In the genomic region with DNA sequence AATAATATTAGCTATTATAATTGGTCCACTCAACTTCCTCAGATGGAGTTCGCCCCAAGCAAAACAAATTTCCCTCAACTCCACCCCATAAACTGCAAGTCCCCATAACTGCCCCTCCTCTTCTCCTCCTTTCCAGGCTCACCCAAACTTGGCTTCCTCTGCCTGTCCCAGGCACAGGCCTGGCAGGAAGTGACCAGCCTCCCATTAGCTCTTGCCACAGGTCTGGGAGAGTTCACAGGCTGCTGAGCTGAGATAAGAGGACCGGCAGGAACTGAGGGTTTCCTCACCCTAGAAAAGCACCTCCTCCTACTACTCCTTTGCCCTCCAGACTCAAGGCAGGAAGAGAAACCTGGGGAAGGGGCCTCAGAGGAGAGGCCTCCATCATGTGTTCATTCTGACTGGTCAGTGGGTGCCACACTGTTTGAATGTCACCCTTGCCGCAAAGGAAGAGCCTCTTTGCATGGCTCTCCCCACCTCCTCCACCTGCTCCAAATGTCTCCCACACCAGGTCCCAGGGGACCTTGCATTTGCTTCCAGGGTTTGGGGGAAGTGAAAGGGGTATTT, we compare ENCODE assay signal across 1 cellular context.
TF ChIP-seq lines count a peak whose summit lies in the region.

No MANE protein-coding gene starts in this region.

TF ChIP-seq in K562, 482 proteins besides CTCF, POLR2A, EP300 and RAD21 (continued from another document and continues in another):
- TF ChIP-seq, protein P1, sequence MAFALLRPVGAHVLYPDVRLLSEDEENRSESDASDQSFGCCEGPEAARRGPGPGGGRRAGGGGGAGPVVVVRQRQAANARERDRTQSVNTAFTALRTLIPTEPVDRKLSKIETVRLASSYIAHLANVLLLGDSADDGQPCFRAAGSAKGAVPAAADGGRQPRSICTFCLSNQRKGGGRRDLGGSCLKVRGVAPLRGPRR (CRISPR knock-in tag; IDR thresholded peaks at IDR 0.05), result 0 out of 2 replicates have a peak, but pooled peaks have one; percentile 20
- TF ChIP-seq CREM (IDR thresholded peaks at IDR 0.05; ENCODE audit: low read depth) (peak; percentile 83), ZNF347 (CRISPR knock-in tag; IDR thresholded peaks at IDR 0.05; ENCODE audit: low read depth) (no peak), RBM39 (optimal IDR thresholded peaks at IDR 0.05; ENCODE audit: low read depth, low read length) (peak; percentile 87), HNRNPUL1 (IDR thresholded peaks at IDR 0.05; ENCODE audit: low read length) (no peak), FOXK2 (conservative IDR thresholded peaks at IDR 0.05 in 1 of 2, IDR thresholded peaks at IDR 0.05 in 1 of 2; ENCODE audit: low read depth in 2 of 2) (0 out of 4 replicates have a peak, but pooled peaks have one; percentile 10 to 25), POLR2AphosphoS5 (IDR thresholded peaks at IDR 0.05; ENCODE audit: control insufficient read depth, insufficient read depth, low read depth, low read length) (peak; percentile 94), HDAC6 (IDR thresholded peaks at IDR 0.05; ENCODE audit: low read depth, low read length) (no peak), ERF (CRISPR knock-in tag; IDR thresholded peaks at IDR 0.05) (0 out of 2 replicates have a peak, but pooled peaks have one; percentile 8), MCM5 (IDR thresholded peaks at IDR 0.05; ENCODE audit: low read depth) (no peak), ASH1L (IDR thresholded peaks at IDR 0.05; ENCODE audit: borderline replicate concordance, low read depth, partially characterized antibody) (no peak), NFRKB (IDR thresholded peaks at IDR 0.05; ENCODE audit: low read depth) (peak; percentile 92), SRSF3 (IDR thresholded peaks at IDR 0.05; ENCODE audit: insufficient read depth, low read length) (no peak), RBM17 (IDR thresholded peaks at IDR 0.05; ENCODE audit: borderline replicate concordance, low read depth, low read length) (no peak), ZNF134 (CRISPR knock-in tag; conservative IDR thresholded peaks at IDR 0.05) (peak; percentile 70), ZC3H4 (CRISPR knock-in tag; IDR thresholded peaks at IDR 0.05; ENCODE audit: borderline replicate concordance) (no peak), HOXB6 (CRISPR knock-in tag; IDR thresholded peaks at IDR 0.05; ENCODE audit: borderline replicate concordance) (no peak; the same call in 1 of the 2 replicates), BRD4 (IDR thresholded peaks at IDR 0.05) (no peak; the same call in 1 of the 2 replicates), MYC (IDR thresholded peaks at IDR 0.05; ENCODE audit: low read depth, low read length) (peak; percentile 76; the same call in 1 of the 2 replicates), MYC (CRISPR knock-in tag; IDR thresholded peaks at IDR 0.05; ENCODE audit: borderline replicate concordance, low read depth) (no peak), XRCC4 (IDR thresholded peaks at IDR 0.05; ENCODE audit: extremely low read depth, insufficient read depth, insufficient read length) (no peak), CSDE1 (IDR thresholded peaks at IDR 0.05) (no peak), EHMT2 (IDR thresholded peaks at IDR 0.05) (peak; percentile 58), SNRNP70 (optimal IDR thresholded peaks at IDR 0.05; ENCODE audit: low read depth, low read length) (no peak), NRF1 (conservative IDR thresholded peaks at IDR 0.05 in 1 of 2, IDR thresholded peaks at IDR 0.05 in 1 of 2) (0 out of 4 replicates have a peak, but pooled peaks have one; percentile 10 to 33), ZNF311 (CRISPR knock-in tag; IDR thresholded peaks at IDR 0.05) (peak; percentile 11; the same call in 1 of the 2 replicates), ZNF133 (CRISPR knock-in tag; IDR thresholded peaks at IDR 0.05) (no peak)
- TF ChIP-seq, protein P2, sequence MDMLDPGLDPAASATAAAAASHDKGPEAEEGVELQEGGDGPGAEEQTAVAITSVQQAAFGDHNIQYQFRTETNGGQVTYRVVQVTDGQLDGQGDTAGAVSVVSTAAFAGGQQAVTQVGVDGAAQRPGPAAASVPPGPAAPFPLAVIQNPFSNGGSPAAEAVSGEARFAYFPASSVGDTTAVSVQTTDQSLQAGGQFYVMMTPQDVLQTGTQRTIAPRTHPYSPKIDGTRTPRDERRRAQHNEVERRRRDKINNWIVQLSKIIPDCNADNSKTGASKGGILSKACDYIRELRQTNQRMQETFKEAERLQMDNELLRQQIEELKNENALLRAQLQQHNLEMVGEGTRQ (CRISPR knock-in tag; IDR thresholded peaks at IDR 0.05), result no peak
- TF ChIP-seq, protein P3, sequence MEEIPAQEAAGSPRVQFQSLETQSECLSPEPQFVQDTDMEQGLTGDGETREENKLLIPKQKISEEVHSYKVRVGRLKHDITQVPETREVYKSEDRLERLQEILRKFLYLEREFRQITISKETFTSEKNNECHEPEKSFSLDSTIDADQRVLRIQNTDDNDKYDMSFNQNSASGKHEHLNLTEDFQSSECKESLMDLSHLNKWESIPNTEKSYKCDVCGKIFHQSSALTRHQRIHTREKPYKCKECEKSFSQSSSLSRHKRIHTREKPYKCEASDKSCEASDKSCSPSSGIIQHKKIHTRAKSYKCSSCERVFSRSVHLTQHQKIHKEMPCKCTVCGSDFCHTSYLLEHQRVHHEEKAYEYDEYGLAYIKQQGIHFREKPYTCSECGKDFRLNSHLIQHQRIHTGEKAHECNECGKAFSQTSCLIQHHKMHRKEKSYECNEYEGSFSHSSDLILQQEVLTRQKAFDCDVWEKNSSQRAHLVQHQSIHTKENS (CRISPR knock-in tag; IDR thresholded peaks at IDR 0.05), result no peak
- TF ChIP-seq, protein P4, sequence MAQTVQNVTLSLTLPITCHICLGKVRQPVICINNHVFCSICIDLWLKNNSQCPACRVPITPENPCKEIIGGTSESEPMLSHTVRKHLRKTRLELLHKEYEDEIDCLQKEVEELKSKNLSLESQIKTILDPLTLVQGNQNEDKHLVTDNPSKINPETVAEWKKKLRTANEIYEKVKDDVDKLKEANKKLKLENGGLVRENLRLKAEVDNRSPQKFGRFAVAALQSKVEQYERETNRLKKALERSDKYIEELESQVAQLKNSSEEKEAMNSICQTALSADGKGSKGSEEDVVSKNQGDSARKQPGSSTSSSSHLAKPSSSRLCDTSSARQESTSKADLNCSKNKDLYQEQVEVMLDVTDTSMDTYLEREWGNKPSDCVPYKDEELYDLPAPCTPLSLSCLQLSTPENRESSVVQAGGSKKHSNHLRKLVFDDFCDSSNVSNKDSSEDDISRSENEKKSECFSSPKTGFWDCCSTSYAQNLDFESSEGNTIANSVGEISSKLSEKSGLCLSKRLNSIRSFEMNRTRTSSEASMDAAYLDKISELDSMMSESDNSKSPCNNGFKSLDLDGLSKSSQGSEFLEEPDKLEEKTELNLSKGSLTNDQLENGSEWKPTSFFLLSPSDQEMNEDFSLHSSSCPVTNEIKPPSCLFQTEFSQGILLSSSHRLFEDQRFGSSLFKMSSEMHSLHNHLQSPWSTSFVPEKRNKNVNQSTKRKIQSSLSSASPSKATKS (CRISPR knock-in tag; IDR thresholded peaks at IDR 0.05), result no peak
- TF ChIP-seq, protein P5, sequence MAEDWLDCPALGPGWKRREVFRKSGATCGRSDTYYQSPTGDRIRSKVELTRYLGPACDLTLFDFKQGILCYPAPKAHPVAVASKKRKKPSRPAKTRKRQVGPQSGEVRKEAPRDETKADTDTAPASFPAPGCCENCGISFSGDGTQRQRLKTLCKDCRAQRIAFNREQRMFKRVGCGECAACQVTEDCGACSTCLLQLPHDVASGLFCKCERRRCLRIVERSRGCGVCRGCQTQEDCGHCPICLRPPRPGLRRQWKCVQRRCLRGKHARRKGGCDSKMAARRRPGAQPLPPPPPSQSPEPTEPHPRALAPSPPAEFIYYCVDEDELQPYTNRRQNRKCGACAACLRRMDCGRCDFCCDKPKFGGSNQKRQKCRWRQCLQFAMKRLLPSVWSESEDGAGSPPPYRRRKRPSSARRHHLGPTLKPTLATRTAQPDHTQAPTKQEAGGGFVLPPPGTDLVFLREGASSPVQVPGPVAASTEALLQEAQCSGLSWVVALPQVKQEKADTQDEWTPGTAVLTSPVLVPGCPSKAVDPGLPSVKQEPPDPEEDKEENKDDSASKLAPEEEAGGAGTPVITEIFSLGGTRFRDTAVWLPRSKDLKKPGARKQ (CRISPR knock-in tag; IDR thresholded peaks at IDR 0.05), result no peak
- TF ChIP-seq, protein P6, sequence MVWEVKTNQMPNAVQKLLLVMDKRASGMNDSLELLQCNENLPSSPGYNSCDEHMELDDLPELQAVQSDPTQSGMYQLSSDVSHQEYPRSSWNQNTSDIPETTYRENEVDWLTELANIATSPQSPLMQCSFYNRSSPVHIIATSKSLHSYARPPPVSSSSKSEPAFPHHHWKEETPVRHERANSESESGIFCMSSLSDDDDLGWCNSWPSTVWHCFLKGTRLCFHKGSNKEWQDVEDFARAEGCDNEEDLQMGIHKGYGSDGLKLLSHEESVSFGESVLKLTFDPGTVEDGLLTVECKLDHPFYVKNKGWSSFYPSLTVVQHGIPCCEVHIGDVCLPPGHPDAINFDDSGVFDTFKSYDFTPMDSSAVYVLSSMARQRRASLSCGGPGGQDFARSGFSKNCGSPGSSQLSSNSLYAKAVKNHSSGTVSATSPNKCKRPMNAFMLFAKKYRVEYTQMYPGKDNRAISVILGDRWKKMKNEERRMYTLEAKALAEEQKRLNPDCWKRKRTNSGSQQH (CRISPR knock-in tag; IDR thresholded peaks at IDR 0.05), result no peak
- TF ChIP-seq, protein P7, sequence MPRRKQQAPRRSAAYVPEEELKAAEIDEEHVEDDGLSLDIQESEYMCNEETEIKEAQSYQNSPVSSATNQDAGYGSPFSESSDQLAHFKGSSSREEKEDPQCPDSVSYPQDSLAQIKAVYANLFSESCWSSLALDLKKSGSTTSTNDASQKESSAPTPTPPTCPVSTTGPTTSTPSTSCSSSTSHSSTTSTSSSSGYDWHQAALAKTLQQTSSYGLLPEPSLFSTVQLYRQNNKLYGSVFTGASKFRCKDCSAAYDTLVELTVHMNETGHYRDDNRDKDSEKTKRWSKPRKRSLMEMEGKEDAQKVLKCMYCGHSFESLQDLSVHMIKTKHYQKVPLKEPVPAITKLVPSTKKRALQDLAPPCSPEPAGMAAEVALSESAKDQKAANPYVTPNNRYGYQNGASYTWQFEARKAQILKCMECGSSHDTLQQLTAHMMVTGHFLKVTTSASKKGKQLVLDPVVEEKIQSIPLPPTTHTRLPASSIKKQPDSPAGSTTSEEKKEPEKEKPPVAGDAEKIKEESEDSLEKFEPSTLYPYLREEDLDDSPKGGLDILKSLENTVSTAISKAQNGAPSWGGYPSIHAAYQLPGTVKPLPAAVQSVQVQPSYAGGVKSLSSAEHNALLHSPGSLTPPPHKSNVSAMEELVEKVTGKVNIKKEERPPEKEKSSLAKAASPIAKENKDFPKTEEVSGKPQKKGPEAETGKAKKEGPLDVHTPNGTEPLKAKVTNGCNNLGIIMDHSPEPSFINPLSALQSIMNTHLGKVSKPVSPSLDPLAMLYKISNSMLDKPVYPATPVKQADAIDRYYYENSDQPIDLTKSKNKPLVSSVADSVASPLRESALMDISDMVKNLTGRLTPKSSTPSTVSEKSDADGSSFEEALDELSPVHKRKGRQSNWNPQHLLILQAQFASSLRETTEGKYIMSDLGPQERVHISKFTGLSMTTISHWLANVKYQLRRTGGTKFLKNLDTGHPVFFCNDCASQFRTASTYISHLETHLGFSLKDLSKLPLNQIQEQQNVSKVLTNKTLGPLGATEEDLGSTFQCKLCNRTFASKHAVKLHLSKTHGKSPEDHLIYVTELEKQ (CRISPR knock-in tag; IDR thresholded peaks at IDR 0.05), result no peak
- TF ChIP-seq, protein P8, sequence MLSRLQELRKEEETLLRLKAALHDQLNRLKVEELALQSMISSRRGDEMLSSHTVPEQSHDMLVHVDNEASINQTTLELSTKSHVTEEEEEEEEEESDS (CRISPR knock-in tag; IDR thresholded peaks at IDR 0.05), result no peak
- TF ChIP-seq, protein P9, sequence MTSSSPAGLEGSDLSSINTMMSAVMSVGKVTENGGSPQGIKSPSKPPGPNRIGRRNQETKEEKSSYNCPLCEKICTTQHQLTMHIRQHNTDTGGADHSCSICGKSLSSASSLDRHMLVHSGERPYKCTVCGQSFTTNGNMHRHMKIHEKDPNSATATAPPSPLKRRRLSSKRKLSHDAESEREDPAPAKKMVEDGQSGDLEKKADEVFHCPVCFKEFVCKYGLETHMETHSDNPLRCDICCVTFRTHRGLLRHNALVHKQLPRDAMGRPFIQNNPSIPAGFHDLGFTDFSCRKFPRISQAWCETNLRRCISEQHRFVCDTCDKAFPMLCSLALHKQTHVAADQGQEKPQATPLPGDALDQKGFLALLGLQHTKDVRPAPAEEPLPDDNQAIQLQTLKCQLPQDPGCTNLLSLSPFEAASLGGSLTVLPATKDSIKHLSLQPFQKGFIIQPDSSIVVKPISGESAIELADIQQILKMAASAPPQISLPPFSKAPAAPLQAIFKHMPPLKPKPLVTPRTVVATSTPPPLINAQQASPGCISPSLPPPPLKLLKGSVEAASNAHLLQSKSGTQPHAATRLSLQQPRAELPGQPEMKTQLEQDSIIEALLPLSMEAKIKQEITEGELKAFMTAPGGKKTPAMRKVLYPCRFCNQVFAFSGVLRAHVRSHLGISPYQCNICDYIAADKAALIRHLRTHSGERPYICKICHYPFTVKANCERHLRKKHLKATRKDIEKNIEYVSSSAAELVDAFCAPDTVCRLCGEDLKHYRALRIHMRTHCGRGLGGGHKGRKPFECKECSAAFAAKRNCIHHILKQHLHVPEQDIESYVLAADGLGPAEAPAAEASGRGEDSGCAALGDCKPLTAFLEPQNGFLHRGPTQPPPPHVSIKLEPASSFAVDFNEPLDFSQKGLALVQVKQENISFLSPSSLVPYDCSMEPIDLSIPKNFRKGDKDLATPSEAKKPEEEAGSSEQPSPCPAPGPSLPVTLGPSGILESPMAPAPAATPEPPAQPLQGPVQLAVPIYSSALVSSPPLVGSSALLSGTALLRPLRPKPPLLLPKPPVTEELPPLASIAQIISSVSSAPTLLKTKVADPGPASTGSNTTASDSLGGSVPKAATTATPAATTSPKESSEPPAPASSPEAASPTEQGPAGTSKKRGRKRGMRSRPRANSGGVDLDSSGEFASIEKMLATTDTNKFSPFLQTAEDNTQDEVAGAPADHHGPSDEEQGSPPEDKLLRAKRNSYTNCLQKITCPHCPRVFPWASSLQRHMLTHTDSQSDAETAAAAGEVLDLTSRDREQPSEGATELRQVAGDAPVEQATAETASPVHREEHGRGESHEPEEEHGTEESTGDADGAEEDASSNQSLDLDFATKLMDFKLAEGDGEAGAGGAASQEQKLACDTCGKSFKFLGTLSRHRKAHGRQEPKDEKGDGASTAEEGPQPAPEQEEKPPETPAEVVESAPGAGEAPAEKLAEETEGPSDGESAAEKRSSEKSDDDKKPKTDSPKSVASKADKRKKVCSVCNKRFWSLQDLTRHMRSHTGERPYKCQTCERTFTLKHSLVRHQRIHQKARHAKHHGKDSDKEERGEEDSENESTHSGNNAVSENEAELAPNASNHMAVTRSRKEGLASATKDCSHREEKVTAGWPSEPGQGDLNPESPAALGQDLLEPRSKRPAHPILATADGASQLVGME (CRISPR knock-in tag; IDR thresholded peaks at IDR 0.05), result no peak
